In the genomic region with DNA sequence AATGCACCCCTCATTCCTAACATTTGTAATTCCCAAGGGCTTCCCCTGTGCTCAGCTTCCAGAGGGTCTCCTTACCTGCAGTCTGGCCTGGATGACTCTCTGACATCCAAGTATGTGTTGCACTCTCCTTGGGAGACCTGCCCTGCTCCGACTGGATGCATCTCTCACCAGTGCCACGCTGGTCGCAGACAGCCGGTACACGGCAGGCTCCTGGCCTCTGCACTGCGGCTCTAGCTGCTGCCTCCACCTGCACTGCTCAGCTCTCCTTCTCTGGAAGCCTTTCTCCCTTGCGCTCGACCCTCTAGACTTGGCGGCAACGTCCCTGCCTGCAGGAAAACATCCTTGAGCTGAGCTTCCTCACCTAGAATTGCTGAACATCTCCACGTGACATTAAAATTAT, we compare ENCODE assay signal across 28 cellular contexts.
"Had no signal": no experiment of that assay in that cellular context is flagged by ENCODE, and none has a peak within 500 bp of the region (broad histone marks: within the 10 kb centered on the region; RNA-seq: fewer than 3 reads in every experiment).

No MANE protein-coding gene starts in this region.

- DNase-seq: colonic mucosa; effector CD8-positive, alpha-beta T cell; endodermal cell; foreskin fibroblast; gastrocnemius medialis; kidney; mesenchymal stem cell; mucosa of descending colon; naive B cell; nucleus accumbens; ovary; psoas muscle; right cardiac atrium; sigmoid colon; stimulated activated CD4-positive, alpha-beta T cell treated with anti-CD3 and anti-CD28 coated beads, Interleukin-2, amount 100 ng/mL, for 24 hours; stimulated activated CD4-positive, alpha-beta T cell treated with anti-CD3 and anti-CD28 coated beads, Interleukin-4, amount 100 ng/mL, for 24 hours; stimulated activated naive CD8-positive, alpha-beta T cell treated with anti-CD3 and anti-CD28 coated beads, Interleukin-15, Interleukin-2, amounts not matched to agents 100 U/mL and 50 U/mL, for 24 hours; testis; tibial artery had no signal

- H3K4me3 ChIP-seq: colonic mucosa, gastrocnemius medialis, mucosa of descending colon, ovary, psoas muscle, sigmoid colon, testis, tibial artery had no signal

- H3K27me3 ChIP-seq: colonic mucosa, ovary, testis had no signal

- ATAC-seq: esophagus mucosa; gastrocnemius medialis; left lobe of liver; mucosa of descending colon; psoas muscle; right cardiac atrium; stimulated activated effector memory CD8-positive, alpha-beta T cell treated with anti-CD3 and anti-CD28 coated beads, Interleukin-12 subunit alpha, Interleukin-12 subunit beta, amount 100 ng/mL, for 72 hours; stimulated activated naive CD8-positive, alpha-beta T cell treated with anti-CD3 and anti-CD28 coated beads, Interleukin-15, Interleukin-2, amounts not matched to agents 100 U/mL and 50 U/mL, for 24 hours had no signal

- H3K27ac Mint-ChIP-seq: dendritic cell treated with granulocyte-macrophage colony-stimulating factor and Interleukin-4, amounts not matched to agents 40 ng/mL and 50 ng/mL, for 4 days; endodermal cell; mesothelial cell of epicardium; natural killer cell treated with Interleukin-12 subunit alpha and Interleukin-12 subunit beta and Interleukin-15 and Interleukin-18, amount 100 ng/mL, for 72 hours; stimulated activated effector memory CD8-positive, alpha-beta T cell treated with anti-CD3 and anti-CD28 coated beads, Interleukin-12 subunit alpha, Interleukin-12 subunit beta, amount 100 ng/mL, for 72 hours; type B pancreatic cell had no signal

- H3K36me3 ChIP-seq: colonic mucosa, gastrocnemius medialis, ovary, sigmoid colon, tibial artery had no signal

- H3K4me3 Mint-ChIP-seq: dendritic cell treated with granulocyte-macrophage colony-stimulating factor and Interleukin-4, amounts not matched to agents 40 ng/mL and 50 ng/mL, for 4 days; endodermal cell; mesothelial cell of epicardium; naive B cell; natural killer cell treated with Interleukin-12 subunit alpha and Interleukin-12 subunit beta and Interleukin-15 and Interleukin-18, amount 100 ng/mL, for 72 hours; neural crest cell; stimulated activated effector memory CD8-positive, alpha-beta T cell treated with anti-CD3 and anti-CD28 coated beads, Interleukin-12 subunit alpha, Interleukin-12 subunit beta, amount 100 ng/mL, for 72 hours; type B pancreatic cell had no signal

- H3K27ac ChIP-seq: colonic mucosa, epithelial cell of prostate, gastrocnemius medialis, ovary, psoas muscle, sigmoid colon, testis, tibial artery had no signal

- H3K4me1 ChIP-seq: colonic mucosa, gastrocnemius medialis, psoas muscle, sigmoid colon, testis, tibial artery had no signal

- H3K9me3 ChIP-seq: colonic mucosa, gastrocnemius medialis, mucosa of descending colon, ovary, sigmoid colon, testis, tibial artery had no signal

- H3K9me3 Mint-ChIP-seq: dendritic cell treated with granulocyte-macrophage colony-stimulating factor and Interleukin-4, amounts not matched to agents 40 ng/mL and 50 ng/mL, for 4 days; mesothelial cell of epicardium; natural killer cell treated with Interleukin-12 subunit alpha and Interleukin-12 subunit beta and Interleukin-15 and Interleukin-18, amount 100 ng/mL, for 72 hours; stimulated activated effector memory CD8-positive, alpha-beta T cell treated with anti-CD3 and anti-CD28 coated beads, Interleukin-12 subunit alpha, Interleukin-12 subunit beta, amount 100 ng/mL, for 72 hours; type B pancreatic cell had no signal

- H3K4me1 Mint-ChIP-seq: endodermal cell; mesothelial cell of epicardium; naive B cell; stimulated activated effector memory CD8-positive, alpha-beta T cell treated with anti-CD3 and anti-CD28 coated beads, Interleukin-12 subunit alpha, Interleukin-12 subunit beta, amount 100 ng/mL, for 72 hours had no signal

- H3K36me3 Mint-ChIP-seq: mesothelial cell of epicardium; naive B cell; natural killer cell treated with Interleukin-12 subunit alpha and Interleukin-12 subunit beta and Interleukin-15 and Interleukin-18, amount 100 ng/mL, for 72 hours; stimulated activated effector memory CD8-positive, alpha-beta T cell treated with anti-CD3 and anti-CD28 coated beads, Interleukin-12 subunit alpha, Interleukin-12 subunit beta, amount 100 ng/mL, for 72 hours; type B pancreatic cell had no signal
